ENCODE assay signal across 8 cellular contexts in genomic region chr5:78647411-78647818, GRCh38. TPM values are rescaled to one million over a fixed set of nuclear protein-coding genes. Genes with fewer than 3 reads are reported as not detected.
DNase-seq lines count a peak whose midpoint lies in the region; ATAC-seq, FAIRE-seq and TF ChIP-seq lines count a peak whose summit lies in the region.

No MANE protein-coding gene starts in this region.

- intact Hi-C loops in endothelial cell of umbilical vein (cut with micrococcal nuclease) = loop anchor here (1.0 to 5.0 kb wide), 5 partner anchors 9 to 335 kb away; partner anchors contain the start of gene SCAMP1

- peak overlapping the region; percentile 97 for H3K27ac Mint-ChIP-seq in nephron progenitor cell

- BruUV-seq in endothelial cell of umbilical vein (replicated peaks; lab: Mats Ljungman, UMichigan) = TSS peak; percentile 38

- in situ Hi-C loops in ACHN (cut with HindIII; ENCODE audit: low pct_ligation_motif_present, low pct_unique_long_range_greater_than_20kb, low sequenced_read_pairs) = loop anchor here (25.0 kb wide), 1 partner anchor 110 kb away; no protein-coding TSS in a partner anchor

- H3K4me1 Mint-ChIP-seq in nephron progenitor cell = peaks cover 60% of the 10 kb centered on the region

- H3K27ac ChIP-seq in SK-N-MC = no peak overlapping the region
- H3K27ac ChIP-seq in endothelial cell of umbilical vein (ENCODE audit: insufficient read depth, low read depth, low read length) = peak overlapping the region; percentile 82

- no peaks in the 10 kb centered on the region for H3K9me1 ChIP-seq in endothelial cell of umbilical vein (replicated peaks; ENCODE audit: control insufficient read depth, extremely low read depth, insufficient read depth, low read length)

- peaks cover 16% of the 10 kb centered on the region for H3K4me1 ChIP-seq in endothelial cell of umbilical vein (ENCODE audit: control insufficient read depth, extremely low read depth, insufficient read depth, low read length)

- no peaks in the 10 kb centered on the region for H3K27me3 Mint-ChIP-seq in nephron progenitor cell (ENCODE audit: low read depth, poor library complexity)

- FAIRE-seq in GM12891 (lab: Jason Lieb, UNC) = peak; percentile 33
- FAIRE-seq in endothelial cell of umbilical vein (lab: Jason Lieb, UNC) = no peak

- ATAC-seq in HG03196 (IDR thresholded peaks at IDR 0.05; ENCODE audit: unreplicated experiment) = no peak
- ATAC-seq in GM19023 (IDR thresholded peaks at IDR 0.05; ENCODE audit: unreplicated experiment) = no peak
- no peak for ATAC-seq in HG03378 (IDR thresholded peaks at IDR 0.05; ENCODE audit: unreplicated experiment)

- no peaks in the 10 kb centered on the region for H3K36me3 ChIP-seq in SK-N-MC (ENCODE audit: insufficient read depth, low read length)
- H3K36me3 ChIP-seq in endothelial cell of umbilical vein (ENCODE audit: control insufficient read depth in 2 of 2, extremely low read depth in 1 of 2, insufficient read depth in 2 of 2, low read length in 2 of 2) = no peaks in the 10 kb centered on the region

- H3K4me3 ChIP-seq in SK-N-MC (peak overlapping the region; percentile 88), endothelial cell of umbilical vein (replicated peaks in 1 of 3; ENCODE audit: insufficient read depth in 1 of 3, low read depth in 1 of 3, low read length in 3 of 3) (peak overlapping the region; percentile 38 to 78 (median 62))

- dilution Hi-C loops in endothelial cell of umbilical vein (cut with MboI; ENCODE audit: extremely low pct_ligation_motif_present, low sequenced_read_pairs) = no loop called here

- H3K9me3 Mint-ChIP-seq in nephron progenitor cell = no peaks in the 10 kb centered on the region

- H3K9ac ChIP-seq in SK-N-MC (ENCODE audit: insufficient read length) (peak overlapping the region; percentile 76), endothelial cell of umbilical vein (replicated peaks; ENCODE audit: extremely low read depth, insufficient read depth, low read length) (peak overlapping the region; percentile 95)

- TF ChIP-seq POLR2A in GM12891 (IDR thresholded peaks at IDR 0.05; ENCODE audit: low read depth, low read length) = no peak
- peak; percentile 13 for TF ChIP-seq POLR2A in endothelial cell of umbilical vein (IDR thresholded peaks at IDR 0.05; ENCODE audit: low read depth, low read length)

- CTCF ChIA-PET in endothelial cell of umbilical vein (lab: Charles Lee) = interaction anchor here (0.7 to 3.3 kb wide), 11 partner anchors 9 to 337 kb away, joined by 3 to 13 read pairs (median 4); no protein-coding TSS in a partner anchor

- POLR2A ChIA-PET in endothelial cell of umbilical vein (lab: Charles Lee) = interaction anchor here (0.7 to 1.6 kb wide), 2 partner anchors 121 to 252 kb away, joined by 3 read pairs; no protein-coding TSS in a partner anchor

- peaks cover 22% of the 10 kb centered on the region for H3K36me3 Mint-ChIP-seq in nephron progenitor cell (ENCODE audit: low read depth)

- no peaks in the 10 kb centered on the region for H4K20me1 ChIP-seq in endothelial cell of umbilical vein (replicated peaks; ENCODE audit: control insufficient read depth, extremely low read depth, insufficient read depth, low read length)

- peaks cover 37% of the 10 kb centered on the region for H3K79me2 ChIP-seq in endothelial cell of umbilical vein (ENCODE audit: control insufficient read depth, insufficient read depth, low read length)

- peak overlapping the region; percentile 85 for H3K4me2 ChIP-seq in endothelial cell of umbilical vein (ENCODE audit: insufficient read depth, low read length)

- H2AFZ ChIP-seq in endothelial cell of umbilical vein (ENCODE audit: low read depth, low read length) = peak overlapping the region; percentile 38

- H3K9me3 ChIP-seq in SK-N-MC (ENCODE audit: low read depth, low read length) (no peaks in the 10 kb centered on the region), endothelial cell of umbilical vein (replicated peaks; ENCODE audit: control insufficient read depth, insufficient read depth, low read length) (no peaks in the 10 kb centered on the region)

- H3K4me3 Mint-ChIP-seq in nephron progenitor cell = peak overlapping the region; percentile 96

- no peak for TF ChIP-seq CTCF in endothelial cell of umbilical vein (IDR thresholded peaks at IDR 0.05; ENCODE audit: extremely low read depth in 1 of 2, insufficient read depth in 1 of 2, low read depth in 1 of 2, low read length in 2 of 2)
- no peak for TF ChIP-seq CTCF in nephron progenitor cell (IDR thresholded peaks at IDR 0.05)

- H3K27me3 ChIP-seq in endothelial cell of umbilical vein (ENCODE audit: control insufficient read depth in 2 of 2, insufficient read depth in 2 of 2, low read length in 2 of 2) = no peaks in the 10 kb centered on the region

- DNase-seq in ACHN (peak; percentile 22), GM12891 (ENCODE audit: insufficient read length, low spot score) (no peak), SK-N-MC (ENCODE audit: low read depth, low spot score) (no peak), endothelial cell of umbilical vein (ENCODE audit: low read depth, low spot score) (peak; percentile 76), nephron progenitor cell (no peak)

TF ChIP-seq in GM12891, 5 proteins besides CTCF, POLR2A, EP300 and RAD21:
- TF ChIP-seq TAF1 (IDR thresholded peaks at IDR 0.05; ENCODE audit: low read depth, low read length) (no peak), POLR2AphosphoS5 (IDR thresholded peaks at IDR 0.05; ENCODE audit: low read depth, low read length) (no peak), SPI1 (IDR thresholded peaks at IDR 0.05; ENCODE audit: low read depth, low read length) (no peak), PAX5 (IDR thresholded peaks at IDR 0.05; ENCODE audit: insufficient read depth, low read length, severe bottlenecking) (no peak), POU2F2 (IDR thresholded peaks at IDR 0.05; ENCODE audit: low read depth, low read length) (no peak)

TF ChIP-seq in endothelial cell of umbilical vein, 7 proteins besides CTCF, POLR2A, EP300 and RAD21:
- TF ChIP-seq GATA2 (IDR thresholded peaks at IDR 0.05; ENCODE audit: insufficient read depth, insufficient read length, low read depth, low read length) (no peak), JUN (IDR thresholded peaks at IDR 0.05; ENCODE audit: borderline replicate concordance, insufficient read depth, insufficient read length, low read depth) (no peak), EZH2 (IDR thresholded peaks at IDR 0.05; ENCODE audit: borderline replicate concordance, low read depth, low read length, severe bottlenecking) (no peak), FOS (IDR thresholded peaks at IDR 0.05; ENCODE audit: borderline replicate concordance, insufficient read depth, low read length) (no peak), MYC (IDR thresholded peaks at IDR 0.05; ENCODE audit: low read depth, low read length) (no peak), POLR2AphosphoS5 (IDR thresholded peaks at IDR 0.05; ENCODE audit: insufficient read depth, low read depth, low read length) (no peak)
- TF ChIP-seq, protein P1, sequence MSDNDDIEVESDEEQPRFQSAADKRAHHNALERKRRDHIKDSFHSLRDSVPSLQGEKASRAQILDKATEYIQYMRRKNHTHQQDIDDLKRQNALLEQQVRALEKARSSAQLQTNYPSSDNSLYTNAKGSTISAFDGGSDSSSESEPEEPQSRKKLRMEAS (IDR thresholded peaks at IDR 0.05; ENCODE audit: insufficient read depth, insufficient read length) = no peak

RNA-seq across cellular contexts. Expression of gene LHFPL2, which starts 1.2 kb away (rescaled TPM):
- polyA plus RNA-seq in GM12891 (2012; ENCODE audit: low read depth, missing spikeins) = 11.6 TPM
- total RNA-seq in endothelial cell of umbilical vein = 26.8 and 36.3 TPM in 2 replicates
- polyA plus RNA-seq in endothelial cell of umbilical vein = 9.3 and 9.6 TPM in 2 replicates
- polyA plus RNA-seq in endothelial cell of umbilical vein (2011; cell fraction: cytosol; rRNA removed) = 8.1 and 9.5 TPM in 2 replicates
- polyA plus RNA-seq in endothelial cell of umbilical vein (2011; cell fraction: nucleus; rRNA removed) = 19.9 and 20.5 TPM in 2 replicates
- polyA plus RNA-seq in endothelial cell of umbilical vein (2012) = 34.9 and 35.2 TPM in 2 replicates
- 29.7 and 34.7 TPM in 2 replicates for polyA minus RNA-seq in endothelial cell of umbilical vein
- polyA minus RNA-seq in endothelial cell of umbilical vein (2011; cell fraction: cytosol; rRNA and poly(A)+ RNA removed) = 2.4 TPM
- polyA minus RNA-seq in endothelial cell of umbilical vein (2011; cell fraction: nucleus; rRNA and poly(A)+ RNA removed) = 46.8 and 57.6 TPM in 2 replicates

Comparison
In these comparisons a context has a peak if more than half of its experiments do, and no peak if none do; other contexts are left out.
1. DNase-seq: peak in ACHN (single experiment) and endothelial cell of umbilical vein (single experiment); none in GM12891 (single experiment), SK-N-MC (single experiment) and nephron progenitor cell (single experiment).